ENCODE assay signal across 20 cellular contexts in the genomic region with DNA sequence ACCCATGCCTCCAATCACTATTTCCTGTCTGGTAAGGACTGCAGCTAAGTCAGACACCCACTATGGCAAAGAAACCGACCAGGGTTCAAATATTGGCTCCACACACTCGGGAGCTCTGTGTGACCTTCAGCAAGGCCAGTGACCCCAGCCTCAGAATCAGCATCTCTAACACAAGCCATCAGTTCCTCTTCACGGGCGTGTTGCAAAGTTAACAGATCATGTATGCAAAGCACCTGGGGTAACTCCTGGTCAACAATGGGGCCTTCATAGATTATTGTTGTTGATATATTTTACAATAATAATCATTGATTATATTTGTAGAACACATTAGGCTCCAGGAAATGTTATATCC. TPM values are rescaled to one million over a fixed set of nuclear protein-coding genes. Genes with fewer than 3 reads are reported as not detected.
A peak's percentile ranks its signal among the peaks of the same experiment; 100 is the strongest.
DNase-seq lines count a peak whose midpoint lies in the region; ATAC-seq, FAIRE-seq and TF ChIP-seq lines count a peak whose summit lies in the region.
"Had no signal": no experiment of that assay in that cellular context is flagged by ENCODE, and none has a peak within 500 bp of the region (broad histone marks: within the 10 kb centered on the region; RNA-seq: fewer than 3 reads in every experiment).

No MANE protein-coding gene starts in this region.

- BruUV-seq in PC-3 (replicated peaks; lab: Mats Ljungman, UMichigan) = no TSS peak

- no peaks in the 10 kb centered on the region for H3K9me3 ChIP-seq in kidney (ENCODE audit: control insufficient read depth in 1 of 2, low read length in 2 of 2)
- no peaks in the 10 kb centered on the region for H3K9me3 ChIP-seq in mucosa of rectum (ENCODE audit: control insufficient read depth in 2 of 2, low read length in 2 of 2)
- no peaks in the 10 kb centered on the region for H3K9me3 ChIP-seq in small intestine (ENCODE audit: control insufficient read depth, low read depth)
- H3K9me3 ChIP-seq in PC-3 (ENCODE audit: low read length) = no peaks in the 10 kb centered on the region
- H3K9me3 ChIP-seq: A549; BLaER1 treated with 17β-estradiol and CSF1 and Interleukin-3, amounts not matched to agents 10 nM and 100 nM had no signal

- DNase-seq in kidney (peak; percentile 25), small intestine (no peak), NCI-H146 (lab: John Stamatoyannopoulos, UW) (no peak), PC-3 (no peak), NCI-H446 (lab: John Stamatoyannopoulos, UW) (no peak), activated T-cell treated with anti-CD3 and anti-CD28 coated beads for 4 hours (no peak)
- DNase-seq: AML-193; CD4-positive, alpha-beta memory T cell; Kasumi-1; NCI-H1436 treated with DMSO at 0.1 percent for 48 hours; NCI-H2029; NCI-H446 treated with DMSO at 0.1 percent for 48 hours; NK-92 treated with Interleukin-12 subunit alpha and Interleukin-12 subunit beta, amount 100 ng/mL, for 24 hours had no signal

- WGBS in small intestine, 3 donors = 13 to 44% (median 16%) methylated on average over 4 of the region's 4 CpGs

- H3K27me3 ChIP-seq in mucosa of rectum (ENCODE audit: control insufficient read depth in 2 of 2, insufficient read depth in 2 of 2, low read length in 2 of 2) (peaks cover 0 to 3% of the 10 kb centered on the region in 2 donors), small intestine (ENCODE audit: control insufficient read depth in 2 of 2, insufficient read depth in 2 of 2, low read length in 2 of 2) (peaks cover 0 to 6% of the 10 kb centered on the region in 2 donors), PC-3 (ENCODE audit: low read length) (no peaks in the 10 kb centered on the region)

- H3K4me2 ChIP-seq in PC-3 (ENCODE audit: low read length) = no peak overlapping the region
- H3K4me2 ChIP-seq: A549; BLaER1 treated with 17β-estradiol and CSF1 and Interleukin-3, amounts not matched to agents 10 nM and 100 nM had no signal

- H3K36me3 ChIP-seq in kidney (ENCODE audit: control insufficient read depth in 1 of 2, insufficient read depth in 2 of 2, low read length in 2 of 2) = no peaks in the 10 kb centered on the region
- H3K36me3 ChIP-seq in mucosa of rectum (ENCODE audit: control insufficient read depth in 2 of 2, insufficient read depth in 2 of 2, low read length in 2 of 2) = no peaks in the 10 kb centered on the region
- H3K36me3 ChIP-seq in small intestine (ENCODE audit: control insufficient read depth in 2 of 2, insufficient read depth in 2 of 2, low read length in 2 of 2) = no peaks in the 10 kb centered on the region
- no peaks in the 10 kb centered on the region for H3K36me3 ChIP-seq in PC-3 (ENCODE audit: low read depth, low read length)
- H3K36me3 ChIP-seq: BLaER1 treated with 17β-estradiol and CSF1 and Interleukin-3, amounts not matched to agents 10 nM and 100 nM had no signal

- intact Hi-C loops in kidney (cut with DNase I) = no loop called here
- intact Hi-C loops in PC-3 (cut with micrococcal nuclease) = no loop called here

- ATAC-seq in PC-3 = no peak
- ATAC-seq: A549, K562 had no signal

- no peaks in the 10 kb centered on the region for H3K9me2 ChIP-seq in PC-3 (replicated peaks; ENCODE audit: low read length)

- TF ChIP-seq CTCF in VCaP (conservative IDR thresholded peaks at IDR 0.05) (no peak), kidney (IDR thresholded peaks at IDR 0.05; ENCODE audit: borderline replicate concordance, extremely low read depth, insufficient read depth) (no peak), PC-3 (conservative IDR thresholded peaks at IDR 0.05; ENCODE audit: low read depth, low read length) (no peak)

- CTCF ChIA-PET in PC-3 (lab: Charles Lee) = no interaction called here

- H2AFZ ChIP-seq in PC-3 (ENCODE audit: low read length) = no peak overlapping the region

- H3K4me3 ChIP-seq in kidney (ENCODE audit: low read length in 2 of 2) = no peak overlapping the region
- H3K4me3 ChIP-seq in mucosa of rectum (ENCODE audit: low read length in 2 of 2) = no peak overlapping the region
- H3K4me3 ChIP-seq in small intestine (ENCODE audit: low read depth in 1 of 2, low read length in 2 of 2) = no peak overlapping the region
- H3K4me3 ChIP-seq in PC-3 (ENCODE audit: low read length) = no peak overlapping the region
- H3K4me3 ChIP-seq: A549; BLaER1 treated with 17β-estradiol and CSF1 and Interleukin-3, amounts not matched to agents 10 nM and 100 nM; K562 had no signal

- H3K4me1 ChIP-seq in kidney (ENCODE audit: control insufficient read depth in 1 of 2, insufficient read depth in 1 of 2, low read depth in 1 of 2, low read length in 2 of 2) (peaks cover 4 to 6% of the 10 kb centered on the region in 2 donors), mucosa of rectum (ENCODE audit: control insufficient read depth in 2 of 2, insufficient read depth in 2 of 2, low read length in 2 of 2) (peaks cover 10 to 11% of the 10 kb centered on the region in 2 donors), small intestine (ENCODE audit: control insufficient read depth in 2 of 2, insufficient read depth in 1 of 2, low read depth in 1 of 2, low read length in 1 of 2) (peaks cover 2 to 4% of the 10 kb centered on the region in 2 donors), PC-3 (ENCODE audit: insufficient read depth, low read length) (peaks cover 17% of the 10 kb centered on the region)
- H3K4me1 ChIP-seq: BLaER1 treated with 17β-estradiol and CSF1 and Interleukin-3, amounts not matched to agents 10 nM and 100 nM had no signal

- POLR2A ChIA-PET in PC-3 (lab: Charles Lee; ENCODE audit: unreplicated experiment) = no interaction called here

- no peaks in the 10 kb centered on the region for H4K20me1 ChIP-seq in PC-3 (ENCODE audit: low read length)

- no peaks in the 10 kb centered on the region for H3K79me2 ChIP-seq in PC-3 (ENCODE audit: low read length)

- H3K9ac ChIP-seq in kidney (ENCODE audit: low read length in 2 of 2) (no peak overlapping the region), mucosa of rectum (ENCODE audit: low read depth in 1 of 2, low read length in 2 of 2) (no peak overlapping the region), PC-3 (ENCODE audit: low read length) (no peak overlapping the region)
- H3K9ac ChIP-seq: BLaER1 treated with 17β-estradiol and CSF1 and Interleukin-3, amounts not matched to agents 10 nM and 100 nM had no signal

- no peaks in the 10 kb centered on the region for H3F3A ChIP-seq in PC-3 (ENCODE audit: low read length, unreplicated experiment)

- peak overlapping the region; percentile 97 for H3K27ac ChIP-seq in VCaP
- no peak overlapping the region for H3K27ac ChIP-seq in kidney (ENCODE audit: low read depth in 2 of 2, low read length in 2 of 2)
- H3K27ac ChIP-seq in mucosa of rectum (ENCODE audit: low read depth in 2 of 2, low read length in 2 of 2) = peak overlapping the region; percentile 19 to 32
- H3K27ac ChIP-seq in small intestine (ENCODE audit: low read depth in 1 of 2, low read length in 1 of 2) = peak overlapping the region; percentile 15 to 27
- no peak overlapping the region for H3K27ac ChIP-seq in PC-3 (ENCODE audit: low read length)
- H3K27ac ChIP-seq: A549; BLaER1 treated with 17β-estradiol and CSF1 and Interleukin-3, amounts not matched to agents 10 nM and 100 nM; RWPE1 had no signal

- FAIRE-seq in kidney (lab: Jason Lieb, UNC) = no peak
- no peak for FAIRE-seq in small intestine (lab: Jason Lieb, UNC)
- FAIRE-seq: A549, GM18507 had no signal

RNA-seq across cellular contexts. Expression of a gene that starts 6.2 kb away (rescaled TPM):
- total RNA-seq in kidney = 3.7 TPM
- polyA plus RNA-seq in kidney (ENCODE audit: insufficient read depth, low read depth, low replicate concordance) = 12.5 TPM
- polyA plus RNA-seq in small intestine = 1 to 10 TPM; 1.6 to 7.5 (median 3.4) TPM
- 11.7 and 15.3 TPM in 2 replicates for total RNA-seq in PC-3 (2014; rRNA removed)

Comparison
In these comparisons a context has a peak if more than half of its experiments do, and no peak if none do; other contexts are left out.
1. H3K27ac ChIP-seq: peak in VCaP (single experiment), mucosa of rectum (2 of 2) and small intestine (2 of 2); none in kidney (0 of 2) and PC-3 (single experiment).